Comparison of ENCODE assay signal across 15 cellular contexts in the genomic region with DNA sequence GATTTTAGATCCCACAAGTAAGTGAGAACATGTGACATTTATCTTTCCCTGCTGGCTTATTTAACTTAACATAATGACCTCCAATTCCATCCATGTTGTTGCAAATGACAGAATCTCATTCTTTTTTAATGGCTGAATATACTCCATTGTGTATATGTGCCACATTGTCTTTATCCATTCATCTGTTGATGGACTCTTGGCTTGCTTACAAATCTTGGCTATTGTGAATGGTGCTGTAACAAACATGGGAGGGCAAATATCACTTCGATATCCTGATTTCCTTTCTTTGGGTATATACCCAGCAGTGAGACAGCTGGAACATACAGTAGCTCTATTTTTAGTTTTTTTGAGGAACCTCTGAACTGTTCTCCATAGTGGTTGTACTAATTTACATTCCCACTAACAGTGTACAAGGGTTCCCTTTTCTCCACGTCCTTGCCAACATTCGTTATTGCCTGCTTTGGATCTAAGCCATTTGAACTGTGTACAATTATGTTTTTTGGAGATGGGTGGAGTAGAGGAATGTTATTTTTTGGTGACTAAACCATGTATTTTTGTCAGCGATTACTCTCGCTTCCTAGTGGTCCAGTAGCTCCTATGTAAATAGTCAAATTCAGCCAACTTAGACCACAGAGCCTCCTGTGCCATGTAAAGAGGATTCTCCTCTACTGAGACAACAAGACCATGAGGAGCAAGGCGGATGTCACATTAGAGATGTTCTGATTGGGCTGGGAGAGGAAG.
DNase-seq lines count a peak whose midpoint lies in the region; TF ChIP-seq lines count a peak whose summit lies in the region.
"Had no signal": no experiment of that assay in that cellular context is flagged by ENCODE, and none has a peak within 500 bp of the region (broad histone marks: within the 10 kb centered on the region; RNA-seq: fewer than 3 reads in every experiment).

No MANE protein-coding gene starts in this region.

- intact Hi-C loops in lower leg skin (cut with DNase I; ENCODE audit: low total_unique reads): no loop called here

- no peak for TF ChIP-seq CTCF in lower leg skin (IDR thresholded peaks at IDR 0.05)

- no peaks in the 10 kb centered on the region for H3K36me3 ChIP-seq in effector memory CD4-positive, alpha-beta T cell (ENCODE audit: control insufficient read depth, insufficient read depth, low read length)
- H3K36me3 ChIP-seq: suprapubic skin had no signal

- DNase-seq in AG20443 (ENCODE audit: low spot score) (peak; percentile 50), EL (peak; percentile 17), RPMI7951 (ENCODE audit: low read depth) (peak; percentile 40), fibroblast of the conjunctiva (ENCODE audit: low read depth) (peak; percentile 61), NCI-H2171 (lab: John Stamatoyannopoulos, UW) (no peak), LoVo (ENCODE audit: low spot score) (no peak), lower leg skin (ENCODE audit: low spot score in 2 of 2) (no peak)
- no peak for DNase-seq in effector memory CD4-positive, alpha-beta T cell
- DNase-seq: activated T-cell treated with anti-CD3 and anti-CD28 coated beads, Interleukin-2, amount 50 U/mL, for 4 hours; anterior cingulate cortex; CD4-positive, CD25-positive, alpha-beta regulatory T cell; effector memory CD8-positive, alpha-beta T cell; NCI-H1105 had no signal

- H3K4me3 ChIP-seq in effector memory CD4-positive, alpha-beta T cell (ENCODE audit: insufficient read depth, low read depth, low read length, poor library complexity, severe bottlenecking): no peak overlapping the region
- H3K4me3 ChIP-seq in lower leg skin (ENCODE audit: low read depth, poor library complexity, severe bottlenecking): no peak overlapping the region
- H3K4me3 ChIP-seq: skin epidermis, suprapubic skin had no signal

- no peak overlapping the region for H3K27ac ChIP-seq in effector memory CD4-positive, alpha-beta T cell (ENCODE audit: insufficient read depth, low read length, poor library complexity, severe bottlenecking)
- H3K27ac ChIP-seq: skin epidermis, suprapubic skin had no signal

- TF ChIP-seq POLR2A in lower leg skin (IDR thresholded peaks at IDR 0.05): no peak

- no peaks in the 10 kb centered on the region for H3K27me3 ChIP-seq in effector memory CD4-positive, alpha-beta T cell (replicated peaks; ENCODE audit: control insufficient read depth, insufficient read depth, low read length, poor library complexity, severe bottlenecking)
- H3K27me3 ChIP-seq: suprapubic skin had no signal

- H3K4me1 ChIP-seq in effector memory CD4-positive, alpha-beta T cell (ENCODE audit: control insufficient read depth, insufficient read depth, low read length, poor library complexity, severe bottlenecking): no peaks in the 10 kb centered on the region

- no peaks in the 10 kb centered on the region for H3K9me3 ChIP-seq in effector memory CD4-positive, alpha-beta T cell (ENCODE audit: control insufficient read depth, low read length)
- H3K9me3 ChIP-seq: suprapubic skin had no signal

- WGBS in lower leg skin, 2 donors: 39 to 46% methylated on average over 6 of the region's 6 CpGs

Comparison
In these comparisons a context has a peak if more than half of its experiments do, and no peak if none do; other contexts are left out.
1. DNase-seq: peak in AG20443 (single experiment), EL (single experiment), RPMI7951 (single experiment) and fibroblast of the conjunctiva (single experiment); none in NCI-H2171 (single experiment), effector memory CD4-positive, alpha-beta T cell (0 of 3), LoVo (single experiment) and lower leg skin (0 of 2).